Comparison of ENCODE assay signal across 18 cellular contexts in the genomic region with DNA sequence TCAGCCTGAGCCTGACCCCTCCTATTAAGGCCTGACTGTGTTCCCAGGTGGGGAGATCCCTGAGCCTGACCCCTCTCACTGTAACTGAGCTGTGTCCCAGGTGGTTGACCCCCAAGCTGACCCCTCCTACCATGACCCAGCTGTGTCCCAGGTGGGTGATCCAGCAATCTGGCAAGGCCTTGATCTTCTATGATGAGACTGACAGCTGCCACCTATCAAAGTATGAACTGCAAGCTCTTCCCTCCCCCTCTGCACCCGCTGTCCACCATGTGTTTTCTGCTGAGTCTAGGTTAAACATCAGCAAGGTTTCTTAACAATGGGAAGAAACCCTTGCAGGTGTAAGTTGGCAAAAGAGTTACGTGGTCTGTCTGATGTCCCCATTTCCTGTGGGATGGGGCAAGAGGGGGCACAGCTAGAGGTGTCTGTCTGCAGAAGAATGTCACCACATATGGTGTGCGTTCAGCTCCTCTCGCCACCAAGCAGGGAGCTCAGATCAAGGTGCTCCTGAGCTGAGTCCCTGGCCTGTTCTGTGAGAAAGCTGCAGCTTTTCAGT. TPM values are rescaled to one million over a fixed set of nuclear protein-coding genes. Genes with fewer than 3 reads are reported as not detected.
DNase-seq lines count a peak whose midpoint lies in the region; ATAC-seq and TF ChIP-seq lines count a peak whose summit lies in the region.
"Had no signal": no experiment of that assay in that cellular context is flagged by ENCODE, and none has a peak within 500 bp of the region (broad histone marks: within the 10 kb centered on the region; RNA-seq: fewer than 3 reads in every experiment).

No MANE protein-coding gene starts in this region.

- no peak for ATAC-seq in IMR-90 (ENCODE audit: low read depth)
- ATAC-seq in esophagus mucosa, result no peak

- no peak for TF ChIP-seq CTCF in IMR-90 (conservative IDR thresholded peaks at IDR 0.05; ENCODE audit: low read depth, low read length)
- no peak for TF ChIP-seq CTCF in chondrocyte (IDR thresholded peaks at IDR 0.05)
- TF ChIP-seq CTCF in nephron (IDR thresholded peaks at IDR 0.05; ENCODE audit: unreplicated experiment in 3 of 3), result no peak
- TF ChIP-seq CTCF in thyroid gland (IDR thresholded peaks at IDR 0.05), result no peak

- POLR2A ChIA-PET in IMR-90 (lab: Charles Lee; ENCODE audit: unreplicated experiment), result no interaction called here

- H3K18ac ChIP-seq in IMR-90 (ENCODE audit: low read depth, low read length), result no peak overlapping the region

- H3K36me3 ChIP-seq in IMR-90 (ENCODE audit: control insufficient read depth, insufficient read depth, low read length) (peaks cover 9% of the 10 kb centered on the region; the same call in 1 of the 2 replicates), thyroid gland (no peaks in the 10 kb centered on the region)

- 0 out of 2 replicates have a peak overlapping the region, but pooled peaks have one; percentile 13 for H3K23ac ChIP-seq in IMR-90 (ENCODE audit: low read depth, low read length)

- H3K27me3 Mint-ChIP-seq in chondrocyte (ENCODE audit: low read depth) (no peaks in the 10 kb centered on the region), nephron (ENCODE audit: low read depth) (peaks cover 17% of the 10 kb centered on the region)

- in situ Hi-C loops in IMR-90 (cut with MboI; ENCODE audit: low sequenced_read_pairs), result loop anchor here (5.0 to 25.0 kb wide), 4 partner anchors 102 to 608 kb away; partner anchors contain the start of gene FAM50B

- H3K56ac ChIP-seq in IMR-90 (ENCODE audit: extremely low read depth, insufficient read depth, low read length), result no peak overlapping the region

- no peak overlapping the region for H4K8ac ChIP-seq in IMR-90 (ENCODE audit: low read depth in 2 of 2, low read length in 2 of 2)

- H3K9me1 ChIP-seq in IMR-90 (ENCODE audit: insufficient read depth, low read length), result peaks cover 28% of the 10 kb centered on the region

- TF ChIP-seq RAD21 in IMR-90 (IDR thresholded peaks at IDR 0.05; ENCODE audit: low read length), result no peak

- H2BK20ac ChIP-seq in IMR-90 (ENCODE audit: low read depth, low read length), result no peak overlapping the region

- peaks cover 3 to 77% of the 10 kb centered on the region in 2 experiments; a peak in 3 of 4 replicates for H3K79me1 ChIP-seq in IMR-90 (ENCODE audit: low read depth in 1 of 2, low read length in 2 of 2)

- H3K4me3 Mint-ChIP-seq in chondrocyte (ENCODE audit: unreplicated experiment), result peak overlapping the region; percentile 88
- H3K4me3 Mint-ChIP-seq in nephron, result no peak overlapping the region

- H4K5ac ChIP-seq in IMR-90 (ENCODE audit: low read depth, low read length), result no peak overlapping the region

- dilution Hi-C loops in IMR-90 (cut with HindIII; ENCODE audit: low sequenced_read_pairs, unreplicated experiment), result no loop called here

- CTCF ChIA-PET in IMR-90 (lab: Yijun Ruan, JAX), result interaction anchor here (0.9 kb wide), 1 partner anchor 232 kb away, joined by 3 read pairs; no protein-coding TSS in a partner anchor

- H3K4me3 ChIP-seq in IMR-90 (ENCODE audit: insufficient read depth, low read depth, low read length), result no peak overlapping the region
- H3K4me3 ChIP-seq in thyroid gland (replicated peaks in 1 of 3), result no peak overlapping the region
- H3K4me3 ChIP-seq: stomach had no signal

- no peak overlapping the region for H4K91ac ChIP-seq in IMR-90 (ENCODE audit: insufficient read depth, low read depth, low read length)

- DNase-seq in IMR-90 (no peak), chondrocyte (ENCODE audit: low spot score) (no peak), thyroid gland (no peak), germinal center (ENCODE audit: low spot score) (no peak), NCI-H526 treated with DMSO at 0.1 percent for 48 hours (lab: John Stamatoyannopoulos, UW) (no peak), GM19240 (ENCODE audit: insufficient read length, low spot score) (no peak)
- DNase-seq: C1 segment of cervical spinal cord; DMS53; islet precursor cell; midbrain; MM.1S; NCI-H1930; NCI-H510A treated with DMSO at 0.1 percent for 48 hours; stimulated activated CD4-positive, alpha-beta T cell treated with anti-CD3 and anti-CD28 coated beads, Interleukin-12 subunit alpha, Interleukin-12 subunit beta, amount 100 ng/mL, for 4 hours had no signal

- no TSS peak for BruUV-seq in IMR-90 (replicated peaks; lab: Mats Ljungman, UMichigan)

- peaks cover 98% of the 10 kb centered on the region for H4K20me1 ChIP-seq in IMR-90 (ENCODE audit: insufficient read depth, low read length)

- H3K9me3 Mint-ChIP-seq in chondrocyte (ENCODE audit: low read depth) (no peaks in the 10 kb centered on the region), nephron (no peaks in the 10 kb centered on the region)
- H3K9me3 Mint-ChIP-seq: activated T-helper 2 cell treated with anti-CD3 and anti-CD28 coated beads, Interferon-gamma antibody, Interleukin-2, Interleukin-4, amounts not matched to agents 10 μg/mL and 5 μg/mL and 100 μg/mL, durations not matched to agents 14 hours and 24 hours and 36 hours had no signal

- no peak for TF ChIP-seq POLR2A in IMR-90 (IDR thresholded peaks at IDR 0.05; ENCODE audit: low read depth, low read length)
- TF ChIP-seq POLR2A in thyroid gland (IDR thresholded peaks at IDR 0.05), result no peak

- H2AFZ ChIP-seq in IMR-90 (replicated peaks; ENCODE audit: low read length, poor library complexity), result no peak overlapping the region

- no peak overlapping the region for H3K27ac ChIP-seq in IMR-90 (ENCODE audit: insufficient read depth, low read length)
- H3K27ac ChIP-seq in thyroid gland, result peak overlapping the region in 2 of 3 donors; percentile 70 to 100

- no peak overlapping the region for H3K4me2 ChIP-seq in IMR-90 (ENCODE audit: low read depth, low read length)

- no peak overlapping the region for H2BK5ac ChIP-seq in IMR-90 (ENCODE audit: low read depth, low read length, poor library complexity, severe bottlenecking)

- intact Hi-C loops in IMR-90 (cut with micrococcal nuclease) (loop anchor here (10.0 kb wide), 1 partner anchor 409 kb away; no protein-coding TSS in a partner anchor), thyroid gland (cut with DNase I) (loop anchor here (2.0 to 10.0 kb wide), 5 partner anchors 92 to 409 kb away; no protein-coding TSS in a partner anchor)

- H3K36me3 Mint-ChIP-seq in chondrocyte (ENCODE audit: low read depth), result peaks cover 46% of the 10 kb centered on the region
- no peaks in the 10 kb centered on the region for H3K36me3 Mint-ChIP-seq in nephron (ENCODE audit: low read depth)

- H3K27ac Mint-ChIP-seq in chondrocyte (ENCODE audit: unreplicated experiment) (peak overlapping the region; percentile 91), nephron (peak overlapping the region in 2 of 3 experiments; percentile 21 to 51)
- H3K27ac Mint-ChIP-seq: activated T-helper 2 cell treated with anti-CD3 and anti-CD28 coated beads, Interferon-gamma antibody, Interleukin-2, Interleukin-4, amounts not matched to agents 10 μg/mL and 5 μg/mL and 100 μg/mL, durations not matched to agents 14 hours and 24 hours and 36 hours had no signal

- H3K4me1 Mint-ChIP-seq in chondrocyte (ENCODE audit: low read depth) (peaks cover 90% of the 10 kb centered on the region), nephron (peaks cover 67% of the 10 kb centered on the region)

- H3K27me3 ChIP-seq in IMR-90 (ENCODE audit: control insufficient read depth, insufficient read depth, low read length) (no peaks in the 10 kb centered on the region), thyroid gland (no peaks in the 10 kb centered on the region)

- H2BK120ac ChIP-seq in IMR-90 (ENCODE audit: low read depth, low read length), result no peak overlapping the region

- 93% methylated on average over 3 of the region's 4 CpGs; no CpG with 5 or more reads in 1 of the 2 experiments for WGBS in IMR-90 (ENCODE audit: extremely low coverage in 2 of 2, insufficient read length in 1 of 2), 2 experiments
- 88 to 91% methylated on average over 3 to 4 of the region's 4 CpGs for WGBS in thyroid gland, 2 donors

- no peak overlapping the region for H3K14ac ChIP-seq in IMR-90 (replicated peaks; ENCODE audit: low read depth, low read length)

- H2AK5ac ChIP-seq in IMR-90 (ENCODE audit: low read depth, low read length), result no peak overlapping the region

- H2AK9ac ChIP-seq in IMR-90 (replicated peaks; ENCODE audit: low read depth, low read length, poor library complexity), result no peak overlapping the region

- no peak overlapping the region for H3K4ac ChIP-seq in IMR-90 (ENCODE audit: low read depth, low read length)

- H2BK15ac ChIP-seq in IMR-90 (ENCODE audit: low read depth, low read length), result no peak overlapping the region

- H3K9me3 ChIP-seq in IMR-90 (ENCODE audit: control insufficient read depth, insufficient read depth, low read length) (no peaks in the 10 kb centered on the region), thyroid gland (no peaks in the 10 kb centered on the region)
- H3K9me3 ChIP-seq: stomach had no signal

- peaks cover 38% of the 10 kb centered on the region for H3K4me1 ChIP-seq in IMR-90 (ENCODE audit: control insufficient read depth, insufficient read depth, low read length)
- H3K4me1 ChIP-seq in thyroid gland, result peaks cover 64 to 82% of the 10 kb centered on the region in 2 donors

- no peak overlapping the region for H3K9ac ChIP-seq in IMR-90 (ENCODE audit: low read depth, low read length)

TF ChIP-seq in IMR-90, 13 proteins besides CTCF, POLR2A, EP300 and RAD21 (continues in another document):
- TF ChIP-seq BHLHE40 (IDR thresholded peaks at IDR 0.05; ENCODE audit: low read depth, low read length) (no peak), CHD1 (IDR thresholded peaks at IDR 0.05; ENCODE audit: low read depth, low read length) (no peak), MAZ (IDR thresholded peaks at IDR 0.05; ENCODE audit: borderline replicate concordance, low read depth, low read length) (no peak), CEBPB (IDR thresholded peaks at IDR 0.05; ENCODE audit: low read depth, low read length) (no peak), NFE2L2 (IDR thresholded peaks at IDR 0.05; ENCODE audit: low read depth, low read length) (no peak)
- TF ChIP-seq, protein P1, sequence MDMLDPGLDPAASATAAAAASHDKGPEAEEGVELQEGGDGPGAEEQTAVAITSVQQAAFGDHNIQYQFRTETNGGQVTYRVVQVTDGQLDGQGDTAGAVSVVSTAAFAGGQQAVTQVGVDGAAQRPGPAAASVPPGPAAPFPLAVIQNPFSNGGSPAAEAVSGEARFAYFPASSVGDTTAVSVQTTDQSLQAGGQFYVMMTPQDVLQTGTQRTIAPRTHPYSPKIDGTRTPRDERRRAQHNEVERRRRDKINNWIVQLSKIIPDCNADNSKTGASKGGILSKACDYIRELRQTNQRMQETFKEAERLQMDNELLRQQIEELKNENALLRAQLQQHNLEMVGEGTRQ (IDR thresholded peaks at IDR 0.05; ENCODE audit: low read depth, low read length), result no peak

RNA-seq across cellular contexts. Expression of gene PXDC1, which starts 5.9 kb away (rescaled TPM):
- total RNA-seq in IMR-90 (2012; rRNA removed) (66.4 and 72.2 TPM in 2 replicates), chondrocyte (191 to 231 TPM (median 222 TPM) in 3 replicates), thyroid gland (100 to 1,000 TPM in 1 of 4 donors, 10 to 100 TPM in 3; 73.5 to 102 (median 82.7) TPM), esophagus mucosa (7.2 TPM)
- polyA plus RNA-seq in IMR-90 (2012; rRNA removed), result 56.7 and 63.3 TPM in 2 replicates
- polyA plus RNA-seq in IMR-90 (2012; cell fraction: cytosol; rRNA removed), result 42.0 and 49.1 TPM in 2 replicates
- polyA plus RNA-seq in IMR-90 (2012; cell fraction: nucleus; rRNA removed; ENCODE audit: low replicate concordance), result 40.5 and 49.4 TPM in 2 replicates
